Comparison of ENCODE assay signal across 8 cellular contexts in the genomic region with DNA sequence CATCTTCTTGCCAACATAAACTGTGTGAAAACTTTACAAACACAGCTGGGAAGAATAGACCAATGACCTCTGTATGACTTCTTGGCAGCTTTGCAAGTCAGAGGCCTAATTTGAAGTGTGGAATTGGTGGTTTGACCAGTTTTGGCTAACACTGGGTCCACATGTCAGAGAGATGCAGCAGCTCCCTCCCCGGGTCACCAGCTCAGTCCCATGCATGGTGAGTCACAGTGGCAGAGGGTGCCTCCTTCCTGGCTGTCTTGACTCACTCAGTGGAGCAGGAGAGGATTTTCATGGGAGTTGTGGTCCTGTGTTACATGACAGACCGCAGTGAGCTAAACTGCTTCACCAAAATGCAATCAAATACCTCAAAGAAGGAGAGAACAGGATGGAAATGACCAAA. TPM values are rescaled to one million over a fixed set of nuclear protein-coding genes. Genes with fewer than 3 reads are reported as not detected.
DNase-seq lines count a peak whose midpoint lies in the region; ATAC-seq and TF ChIP-seq lines count a peak whose summit lies in the region.

No MANE protein-coding gene starts in this region.

- H3K4me1 ChIP-seq in lower lobe of right lung = peaks cover 7% of the 10 kb centered on the region

- no peaks in the 10 kb centered on the region for H3K27me3 ChIP-seq in lower lobe of right lung (ENCODE audit: low read depth)

- H3K4me3 ChIP-seq in lower lobe of right lung = no peak overlapping the region

- no peaks in the 10 kb centered on the region for H3K36me3 ChIP-seq in lower lobe of right lung

- TF ChIP-seq CTCF in lower lobe of right lung (IDR thresholded peaks at IDR 0.05) = no peak

- intact Hi-C loops in lower lobe of right lung (cut with DNase I) = no loop called here

- no peak overlapping the region for H3K27ac ChIP-seq in lower lobe of right lung

- DNase-seq in GM03348 (ENCODE audit: low spot score) (peak; percentile 53), lower lobe of right lung (no peak), cerebellar cortex (ENCODE audit: low spot score) (no peak), NCI-H187 (lab: John Stamatoyannopoulos, UW) (no peak), T-helper 9 cell (no peak)

- H3K9me3 ChIP-seq in lower lobe of right lung = no peaks in the 10 kb centered on the region

- peak; percentile 72 for ATAC-seq in HG02759 (IDR thresholded peaks at IDR 0.05; ENCODE audit: unreplicated experiment)
- peak; percentile 62; the same call in 2 of the 3 replicates for ATAC-seq in SK-N-SH treated with all-trans-retinoic acid at 6 μM for 48 hours
- peak; percentile 62 for ATAC-seq in lower lobe of right lung
- no peak for ATAC-seq in HG03280 (IDR thresholded peaks at IDR 0.05; ENCODE audit: unreplicated experiment)

TF ChIP-seq in SK-N-SH treated with all-trans-retinoic acid at 6 μM for 48 hours, 23 proteins besides CTCF, POLR2A, EP300 and RAD21:
- TF ChIP-seq, protein P1, sequence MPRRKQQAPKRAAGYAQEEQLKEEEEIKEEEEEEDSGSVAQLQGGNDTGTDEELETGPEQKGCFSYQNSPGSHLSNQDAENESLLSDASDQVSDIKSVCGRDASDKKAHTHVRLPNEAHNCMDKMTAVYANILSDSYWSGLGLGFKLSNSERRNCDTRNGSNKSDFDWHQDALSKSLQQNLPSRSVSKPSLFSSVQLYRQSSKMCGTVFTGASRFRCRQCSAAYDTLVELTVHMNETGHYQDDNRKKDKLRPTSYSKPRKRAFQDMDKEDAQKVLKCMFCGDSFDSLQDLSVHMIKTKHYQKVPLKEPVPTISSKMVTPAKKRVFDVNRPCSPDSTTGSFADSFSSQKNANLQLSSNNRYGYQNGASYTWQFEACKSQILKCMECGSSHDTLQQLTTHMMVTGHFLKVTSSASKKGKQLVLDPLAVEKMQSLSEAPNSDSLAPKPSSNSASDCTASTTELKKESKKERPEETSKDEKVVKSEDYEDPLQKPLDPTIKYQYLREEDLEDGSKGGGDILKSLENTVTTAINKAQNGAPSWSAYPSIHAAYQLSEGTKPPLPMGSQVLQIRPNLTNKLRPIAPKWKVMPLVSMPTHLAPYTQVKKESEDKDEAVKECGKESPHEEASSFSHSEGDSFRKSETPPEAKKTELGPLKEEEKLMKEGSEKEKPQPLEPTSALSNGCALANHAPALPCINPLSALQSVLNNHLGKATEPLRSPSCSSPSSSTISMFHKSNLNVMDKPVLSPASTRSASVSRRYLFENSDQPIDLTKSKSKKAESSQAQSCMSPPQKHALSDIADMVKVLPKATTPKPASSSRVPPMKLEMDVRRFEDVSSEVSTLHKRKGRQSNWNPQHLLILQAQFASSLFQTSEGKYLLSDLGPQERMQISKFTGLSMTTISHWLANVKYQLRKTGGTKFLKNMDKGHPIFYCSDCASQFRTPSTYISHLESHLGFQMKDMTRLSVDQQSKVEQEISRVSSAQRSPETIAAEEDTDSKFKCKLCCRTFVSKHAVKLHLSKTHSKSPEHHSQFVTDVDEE (CRISPR knock-in tag; IDR thresholded peaks at IDR 0.05) = no peak
- no peak for TF ChIP-seq BACH2 (CRISPR knock-in tag; IDR thresholded peaks at IDR 0.05; ENCODE audit: borderline replicate concordance)
- no peak for TF ChIP-seq ZFP3 (CRISPR knock-in tag; IDR thresholded peaks at IDR 0.05)
- no peak for TF ChIP-seq ZC3H10 (CRISPR knock-in tag; IDR thresholded peaks at IDR 0.05)
- TF ChIP-seq ZNF565 (CRISPR knock-in tag; conservative IDR thresholded peaks at IDR 0.05; ENCODE audit: low read depth) = no peak
- TF ChIP-seq TOX (CRISPR knock-in tag; IDR thresholded peaks at IDR 0.05; ENCODE audit: borderline replicate concordance) = no peak
- no peak for TF ChIP-seq GLIS3 (CRISPR knock-in tag; IDR thresholded peaks at IDR 0.05)
- TF ChIP-seq ISL1 (CRISPR knock-in tag; IDR thresholded peaks at IDR 0.05) = no peak
- no peak for TF ChIP-seq RARB (CRISPR knock-in tag; IDR thresholded peaks at IDR 0.05)
- TF ChIP-seq, protein P2, sequence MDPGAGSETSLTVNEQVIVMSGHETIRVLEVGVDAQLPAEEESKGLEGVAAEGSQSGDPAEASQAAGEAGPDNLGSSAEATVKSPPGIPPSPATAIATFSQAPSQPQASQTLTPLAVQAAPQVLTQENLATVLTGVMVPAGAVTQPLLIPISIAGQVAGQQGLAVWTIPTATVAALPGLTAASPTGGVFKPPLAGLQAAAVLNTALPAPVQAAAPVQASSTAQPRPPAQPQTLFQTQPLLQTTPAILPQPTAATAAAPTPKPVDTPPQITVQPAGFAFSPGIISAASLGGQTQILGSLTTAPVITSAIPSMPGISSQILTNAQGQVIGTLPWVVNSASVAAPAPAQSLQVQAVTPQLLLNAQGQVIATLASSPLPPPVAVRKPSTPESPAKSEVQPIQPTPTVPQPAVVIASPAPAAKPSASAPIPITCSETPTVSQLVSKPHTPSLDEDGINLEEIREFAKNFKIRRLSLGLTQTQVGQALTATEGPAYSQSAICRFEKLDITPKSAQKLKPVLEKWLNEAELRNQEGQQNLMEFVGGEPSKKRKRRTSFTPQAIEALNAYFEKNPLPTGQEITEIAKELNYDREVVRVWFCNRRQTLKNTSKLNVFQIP (CRISPR knock-in tag; IDR thresholded peaks at IDR 0.05; ENCODE audit: borderline replicate concordance, low read depth) = no peak
- TF ChIP-seq OSR1 (CRISPR knock-in tag; IDR thresholded peaks at IDR 0.05) = no peak
- no peak for TF ChIP-seq SNAI2 (CRISPR knock-in tag; IDR thresholded peaks at IDR 0.05)
- TF ChIP-seq ZNF70 (CRISPR knock-in tag; IDR thresholded peaks at IDR 0.05) = no peak
- TF ChIP-seq, protein P3, sequence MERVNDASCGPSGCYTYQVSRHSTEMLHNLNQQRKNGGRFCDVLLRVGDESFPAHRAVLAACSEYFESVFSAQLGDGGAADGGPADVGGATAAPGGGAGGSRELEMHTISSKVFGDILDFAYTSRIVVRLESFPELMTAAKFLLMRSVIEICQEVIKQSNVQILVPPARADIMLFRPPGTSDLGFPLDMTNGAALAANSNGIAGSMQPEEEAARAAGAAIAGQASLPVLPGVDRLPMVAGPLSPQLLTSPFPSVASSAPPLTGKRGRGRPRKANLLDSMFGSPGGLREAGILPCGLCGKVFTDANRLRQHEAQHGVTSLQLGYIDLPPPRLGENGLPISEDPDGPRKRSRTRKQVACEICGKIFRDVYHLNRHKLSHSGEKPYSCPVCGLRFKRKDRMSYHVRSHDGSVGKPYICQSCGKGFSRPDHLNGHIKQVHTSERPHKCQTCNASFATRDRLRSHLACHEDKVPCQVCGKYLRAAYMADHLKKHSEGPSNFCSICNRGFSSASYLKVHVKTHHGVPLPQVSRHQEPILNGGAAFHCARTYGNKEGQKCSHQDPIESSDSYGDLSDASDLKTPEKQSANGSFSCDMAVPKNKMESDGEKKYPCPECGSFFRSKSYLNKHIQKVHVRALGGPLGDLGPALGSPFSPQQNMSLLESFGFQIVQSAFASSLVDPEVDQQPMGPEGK (CRISPR knock-in tag; IDR thresholded peaks at IDR 0.05; ENCODE audit: borderline replicate concordance) = no peak
- TF ChIP-seq PPARA (CRISPR knock-in tag; IDR thresholded peaks at IDR 0.05; ENCODE audit: borderline replicate concordance) = no peak
- no peak for TF ChIP-seq ESRRG (CRISPR knock-in tag; IDR thresholded peaks at IDR 0.05)
- TF ChIP-seq, protein P4, sequence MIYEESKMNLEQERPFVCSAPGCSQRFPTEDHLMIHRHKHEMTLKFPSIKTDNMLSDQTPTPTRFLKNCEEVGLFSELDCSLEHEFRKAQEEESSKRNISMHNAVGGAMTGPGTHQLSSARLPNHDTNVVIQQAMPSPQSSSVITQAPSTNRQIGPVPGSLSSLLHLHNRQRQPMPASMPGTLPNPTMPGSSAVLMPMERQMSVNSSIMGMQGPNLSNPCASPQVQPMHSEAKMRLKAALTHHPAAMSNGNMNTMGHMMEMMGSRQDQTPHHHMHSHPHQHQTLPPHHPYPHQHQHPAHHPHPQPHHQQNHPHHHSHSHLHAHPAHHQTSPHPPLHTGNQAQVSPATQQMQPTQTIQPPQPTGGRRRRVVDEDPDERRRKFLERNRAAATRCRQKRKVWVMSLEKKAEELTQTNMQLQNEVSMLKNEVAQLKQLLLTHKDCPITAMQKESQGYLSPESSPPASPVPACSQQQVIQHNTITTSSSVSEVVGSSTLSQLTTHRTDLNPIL (CRISPR knock-in tag; IDR thresholded peaks at IDR 0.05; ENCODE audit: low read depth) = no peak
- no peak for TF ChIP-seq ZNF8 (CRISPR knock-in tag; IDR thresholded peaks at IDR 0.05)
TF ChIP-seq in SK-N-SH treated with all-trans-retinoic acid at 6 μM for 48 hours: peak in this region for 0.

RNA-seq across cellular contexts. Expression of a gene that starts 8.2 kb away (rescaled TPM):
- 49.8 TPM for total RNA-seq in lower lobe of right lung
